In genomic region chr1:6691507-6691906, GRCh38 we compare ENCODE assay signal across 1 cellular context.
TF ChIP-seq lines count a peak whose summit lies in the region.

No MANE protein-coding gene starts in this region.

TF ChIP-seq in HepG2, 621 proteins besides CTCF, POLR2A, EP300 and RAD21 (continued from another document):
- TF ChIP-seq KDM5B (CRISPR knock-in tag; IDR thresholded peaks at IDR 0.05; ENCODE audit: borderline replicate concordance) = no peak
- TF ChIP-seq ETV6 (CRISPR knock-in tag; conservative IDR thresholded peaks at IDR 0.05) = no peak
- no peak for TF ChIP-seq ZNF850 (CRISPR knock-in tag; conservative IDR thresholded peaks at IDR 0.05)
- no peak for TF ChIP-seq HDAC6 (IDR thresholded peaks at IDR 0.05; ENCODE audit: low read depth, low read length)
- TF ChIP-seq FLYWCH1 (CRISPR knock-in tag; IDR thresholded peaks at IDR 0.05) = no peak
